In genomic region chr9:127963359-127964064, GRCh38 we compare ENCODE assay signal across 9 cellular contexts. TPM values are rescaled to one million over a fixed set of nuclear protein-coding genes. Genes with fewer than 3 reads are reported as not detected.
DNase-seq lines count a peak whose midpoint lies in the region; ATAC-seq and TF ChIP-seq lines count a peak whose summit lies in the region.
"Had no signal": no experiment of that assay in that cellular context is flagged by ENCODE, and none has a peak within 500 bp of the region (broad histone marks: within the 10 kb centered on the region; RNA-seq: fewer than 3 reads in every experiment).

No MANE protein-coding gene starts in this region.

- H3K4me1 ChIP-seq in A673 (ENCODE audit: insufficient read depth, low read length, poor library complexity, severe bottlenecking): peaks cover 84% of the 10 kb centered on the region
- H3K4me1 ChIP-seq in neuronal stem cell (ENCODE audit: control insufficient read depth in 2 of 2, insufficient read depth in 1 of 2, low read depth in 1 of 2, low read length in 2 of 2): peaks cover 17 to 30% of the 10 kb centered on the region in 2 donors

- H3K18ac ChIP-seq in neuronal stem cell (ENCODE audit: low read length): peak overlapping the region; percentile 69

- no peaks in the 10 kb centered on the region for H3K27me3 ChIP-seq in A673 (replicated peaks; ENCODE audit: insufficient read depth, low read depth, low read length, poor library complexity)
- no peaks in the 10 kb centered on the region for H3K27me3 ChIP-seq in neuronal stem cell (ENCODE audit: control insufficient read depth in 3 of 3, insufficient read depth in 3 of 3, low read depth in 1 of 3, low read length in 3 of 3)
- no peaks in the 10 kb centered on the region for H3K27me3 ChIP-seq in brain microvascular endothelial cell (replicated peaks)

- H2AK5ac ChIP-seq in neuronal stem cell (ENCODE audit: low read depth, low read length): no peak overlapping the region

- BruUV-seq in A673 (replicated peaks; lab: Mats Ljungman, UMichigan): no TSS peak

- CTCF ChIA-PET in A673 (lab: Charles Lee) (interaction anchor here (1.1 kb wide), 1 partner anchor 21 kb away, joined by 3 read pairs; no protein-coding TSS in a partner anchor), HEK293T (lab: Yijun Ruan, JAX) (interaction anchor here (0.7 to 1.1 kb wide), 2 partner anchors 20 to 21 kb away, joined by 4 to 5 read pairs; no protein-coding TSS in a partner anchor)

- no peak overlapping the region for H4K8ac ChIP-seq in neuronal stem cell (ENCODE audit: low read depth, low read length)

- H3K79me1 ChIP-seq in neuronal stem cell (ENCODE audit: low read depth, low read length): peaks cover 18% of the 10 kb centered on the region

- no peak overlapping the region for H3K4me3 ChIP-seq in A673 (ENCODE audit: low read depth, low read length, poor library complexity, severe bottlenecking)
- no peak overlapping the region for H3K4me3 ChIP-seq in neuronal stem cell (ENCODE audit: low read length in 2 of 2)
- no peak overlapping the region for H3K4me3 ChIP-seq in brain microvascular endothelial cell (ENCODE audit: low read depth, low read length)

- no peak for DNase-seq in A673 (ENCODE audit: low spot score)
- DNase-seq in HEK293T (ENCODE audit: extremely low spot score): no peak
- no peak for DNase-seq in caudate nucleus (lab: John Stamatoyannopoulos, UW)
- no peak for DNase-seq in neuronal stem cell (ENCODE audit: low spot score)
- DNase-seq in NCI-H1436 (lab: John Stamatoyannopoulos, UW): no peak
- DNase-seq in brain microvascular endothelial cell: no peak
- DNase-seq in hippocampal formation (lab: John Stamatoyannopoulos, UW): no peak
- DNase-seq: NCI-H524 treated with DMSO at 0.1 percent for 48 hours had no signal

- no peak overlapping the region for H2BK5ac ChIP-seq in neuronal stem cell (ENCODE audit: low read length)

- no peak overlapping the region for H2BK15ac ChIP-seq in neuronal stem cell (ENCODE audit: low read length)

- no peak overlapping the region for H3K4ac ChIP-seq in neuronal stem cell (ENCODE audit: low read length)

- no peak overlapping the region for H2AFZ ChIP-seq in neuronal stem cell (ENCODE audit: low read length)

- intact Hi-C loops in A673 (cut with micrococcal nuclease; ENCODE audit: unreplicated experiment): no loop called here

- H3K9me3 ChIP-seq in A673 (ENCODE audit: low read depth, low read length, poor library complexity, severe bottlenecking) (no peaks in the 10 kb centered on the region), neuronal stem cell (replicated peaks in 1 of 2; ENCODE audit: control insufficient read depth in 2 of 2, insufficient read depth in 1 of 2, low read depth in 1 of 2, low read length in 2 of 2) (no peaks in the 10 kb centered on the region)

- no peak overlapping the region for H3K9ac ChIP-seq in neuronal stem cell (ENCODE audit: low read depth, low read length, poor library complexity)

- no peak overlapping the region for H3K4me2 ChIP-seq in neuronal stem cell (ENCODE audit: insufficient read depth, low read length, poor library complexity, severe bottlenecking)

- in situ Hi-C loops in brain microvascular endothelial cell (cut with HindIII; ENCODE audit: low pct_ligation_motif_present, low sequenced_read_pairs): no loop called here

- POLR2A ChIA-PET in A673 (lab: Charles Lee; ENCODE audit: low non-redundant PET) (interaction anchor here (0.7 kb wide), 1 partner anchor 81 kb away, joined by 6 read pairs; no protein-coding TSS in a partner anchor), HEK293T (lab: Yijun Ruan, JAX) (interaction anchor here (1.4 to 1.5 kb wide), 2 partner anchors 17 to 20 kb away, joined by 4 read pairs; partner anchors contain the start of gene EEIG1)

- no CpG with 5 or more reads among the region's 19 CpGs for WGBS in neuronal stem cell (ENCODE audit: extremely low coverage in 2 of 2, insufficient read length in 2 of 2, insufficient replicate concordance in 1 of 2), 2 donors

- no peak overlapping the region for H4K91ac ChIP-seq in neuronal stem cell (ENCODE audit: low read depth, low read length, poor library complexity)

- peak overlapping the region; percentile 96 for H3K27ac ChIP-seq in A673 (ENCODE audit: low read depth, low read length, poor library complexity, severe bottlenecking)
- H3K27ac ChIP-seq in caudate nucleus (ENCODE audit: low read depth, low read length): peak overlapping the region; percentile 87
- no peak overlapping the region for H3K27ac ChIP-seq in neuronal stem cell (replicated peaks; ENCODE audit: low read length)
- H3K27ac ChIP-seq in brain microvascular endothelial cell: no peak overlapping the region

- peak overlapping the region; percentile 37 for H3K23ac ChIP-seq in neuronal stem cell (ENCODE audit: low read depth, low read length, poor library complexity)

- ATAC-seq in GM18519 (IDR thresholded peaks at IDR 0.05; ENCODE audit: low FRiP score, unreplicated experiment): no peak

- H3K36me3 ChIP-seq in A673 (ENCODE audit: insufficient read depth, low read length, poor library complexity, severe bottlenecking) (no peaks in the 10 kb centered on the region), neuronal stem cell (replicated peaks in 1 of 2; ENCODE audit: control insufficient read depth in 2 of 2, insufficient read depth in 2 of 2, low read length in 2 of 2) (no peaks in the 10 kb centered on the region), brain microvascular endothelial cell (replicated peaks) (no peaks in the 10 kb centered on the region)

- H3K14ac ChIP-seq in neuronal stem cell (ENCODE audit: low read length): no peak overlapping the region

- no peak overlapping the region for H2BK12ac ChIP-seq in neuronal stem cell (ENCODE audit: low read length)

- TF ChIP-seq CTCF in A673 (conservative IDR thresholded peaks at IDR 0.05; ENCODE audit: low read depth, low read length): no peak
- TF ChIP-seq CTCF in brain microvascular endothelial cell (IDR thresholded peaks at IDR 0.05; ENCODE audit: low read depth, low read length, missing control alignments): no peak

- no peak overlapping the region for H2BK120ac ChIP-seq in neuronal stem cell (ENCODE audit: low read depth, low read length)

TF ChIP-seq in HEK293T, 16 proteins besides CTCF, POLR2A, EP300 and RAD21:
- TF ChIP-seq FOXK2 (IDR thresholded peaks at IDR 0.05): no peak
- peak; percentile 64; the same call in 1 of the 2 replicates for TF ChIP-seq PKNOX1 (IDR thresholded peaks at IDR 0.05)
- no peak for TF ChIP-seq LEF1 (IDR thresholded peaks at IDR 0.05; ENCODE audit: borderline replicate concordance)
- no peak for TF ChIP-seq ARNT (IDR thresholded peaks at IDR 0.05)

RNA-seq across cellular contexts. Expression of gene EEIG1, which starts 17.3 kb away (rescaled TPM):
- total RNA-seq in A673 (2021): 30.0 and 34.1 TPM in 2 replicates
- polyA plus RNA-seq in neuronal stem cell (2013, experiment 1 of 2): 22.0 TPM
- 22.8 TPM for polyA plus RNA-seq in neuronal stem cell (2013, experiment 2 of 2)

RNA-seq across cellular contexts. Expression of gene DPM2, which starts 25.9 kb away (rescaled TPM):
- total RNA-seq in A673 (2021): 51.5 and 52.9 TPM in 2 replicates
- 27.5 TPM for polyA plus RNA-seq in neuronal stem cell (2013, experiment 1 of 2)
- polyA plus RNA-seq in neuronal stem cell (2013, experiment 2 of 2): 25.3 TPM

RNA-seq across cellular contexts. Expression of gene PIP5KL1, which starts 32.9 kb away (rescaled TPM):
- total RNA-seq in A673 (2021): 2.6 and 3.9 TPM in 2 replicates
- 2.4 TPM for polyA plus RNA-seq in neuronal stem cell (2013, experiment 1 of 2)
- 2.5 TPM for polyA plus RNA-seq in neuronal stem cell (2013, experiment 2 of 2)

RNA-seq across cellular contexts. Expression of gene ST6GALNAC4, which starts 46.7 kb away (rescaled TPM):
- 11.8 and 15.8 TPM in 2 replicates for total RNA-seq in A673 (2021)
- polyA plus RNA-seq in neuronal stem cell (2013, experiment 1 of 2): 11.3 TPM
- 12.7 TPM for polyA plus RNA-seq in neuronal stem cell (2013, experiment 2 of 2)

Comparison
In these comparisons a context has a peak if more than half of its experiments do, and no peak if none do; other contexts are left out.
1. H3K27ac ChIP-seq: peak in A673 (single experiment) and caudate nucleus (single experiment); none in neuronal stem cell (single experiment) and brain microvascular endothelial cell (single experiment).